21 cellular contexts compared by ENCODE assay signal in genomic region chr9:137351781-137352501, GRCh38.
"Had no signal": no experiment of that assay in that cellular context is flagged by ENCODE, and none has a peak within 500 bp of the region (broad histone marks: within the 10 kb centered on the region; RNA-seq: fewer than 3 reads in every experiment).

No MANE protein-coding gene starts in this region.

- H3K36me3 ChIP-seq: adrenal gland, breast epithelium, neural progenitor cell, ovary had no signal

- H3K4me1 ChIP-seq: adrenal gland, breast epithelium, gastrocnemius medialis, neural progenitor cell, sigmoid colon, tibial artery had no signal

- H3K4me1 Mint-ChIP-seq: activated CD4-positive, alpha-beta T cell treated with anti-CD3 and anti-CD28 coated beads, Interleukin-2, amount 10 ng/mL, durations not matched to agents 24 days and 14 days; naive B cell; neural progenitor cell had no signal

- H3K4me3 Mint-ChIP-seq: activated CD4-positive, alpha-beta T cell treated with anti-CD3 and anti-CD28 coated beads, Interleukin-2, amount 10 ng/mL, durations not matched to agents 24 days and 14 days; activated CD8-positive, alpha-beta T cell treated with anti-CD3 and anti-CD28 coated beads, Interleukin-2, amount 10 ng/mL, durations not matched to agents 7 days and 5 days; activated T-helper 1 cell treated with anti-CD3 and anti-CD28 coated beads, Interleukin-12 subunit alpha, Interleukin-12 subunit beta, Interleukin-2, Interleukin-4 antibody, amounts not matched to agents 30 ng/mL and 10 ng/mL and 1 ng/mL, durations not matched to agents 14 hours and 24 hours and 36 hours; naive B cell; neural progenitor cell had no signal

- H3K27ac Mint-ChIP-seq: activated CD4-positive, alpha-beta T cell treated with anti-CD3 and anti-CD28 coated beads, Interleukin-2, amount 10 ng/mL, durations not matched to agents 24 days and 14 days; activated CD8-positive, alpha-beta T cell treated with anti-CD3 and anti-CD28 coated beads, Interleukin-2, amount 10 ng/mL, durations not matched to agents 7 days and 5 days; activated naive CD4-positive, alpha-beta T cell treated with anti-CD3 and anti-CD28 coated beads, Interleukin-2, amount 50 U/mL, for 72 hours; activated T-helper 1 cell treated with anti-CD3 and anti-CD28 coated beads, Interleukin-12 subunit alpha, Interleukin-12 subunit beta, Interleukin-2, Interleukin-4 antibody, amounts not matched to agents 30 ng/mL and 10 ng/mL and 1 ng/mL, durations not matched to agents 14 hours and 24 hours and 36 hours; naive B cell; neural progenitor cell had no signal

- H3K4me3 ChIP-seq: adrenal gland, breast epithelium, gastrocnemius medialis, left lung, mucosa of descending colon, neural progenitor cell, ovary, sigmoid colon, tibial artery had no signal

- H3K27me3 ChIP-seq: adrenal gland, breast epithelium, gastrocnemius medialis, left lung, neural progenitor cell, ovary, sigmoid colon, tibial artery had no signal

- H3K27ac ChIP-seq: breast epithelium, gastrocnemius medialis, left lung, neural progenitor cell, ovary, sigmoid colon, tibial artery had no signal

- H3K27me3 Mint-ChIP-seq: activated CD4-positive, alpha-beta T cell treated with anti-CD3 and anti-CD28 coated beads, Interleukin-2, amount 10 ng/mL, durations not matched to agents 24 days and 14 days; naive B cell had no signal

- DNase-seq: activated CD4-positive, alpha-beta T cell treated with anti-CD3 and anti-CD28 coated beads, Interleukin-2, amount 10 ng/mL, durations not matched to agents 24 days and 14 days; activated CD8-positive, alpha-beta T cell treated with anti-CD3 and anti-CD28 coated beads, Interleukin-2, amount 10 ng/mL, durations not matched to agents 7 days and 5 days; activated gamma-delta T cell treated with Interleukin-2 at 50 U/mL for 16 hours; cortex of kidney; effector CD4-positive, alpha-beta T cell; gastrocnemius medialis; mesenchymal stem cell; mucosa of descending colon; naive B cell; sigmoid colon; stimulated activated naive CD4-positive, alpha-beta T cell; T1000 had no signal

- H3K9me3 ChIP-seq: adrenal gland, gastrocnemius medialis, ovary had no signal

- ATAC-seq: activated CD8-positive, alpha-beta T cell treated with anti-CD3 and anti-CD28 coated beads, Interleukin-2, amount 10 ng/mL, durations not matched to agents 7 days and 5 days; activated naive CD4-positive, alpha-beta T cell treated with anti-CD3 and anti-CD28 coated beads, Interleukin-2, amount 50 U/mL, for 72 hours; esophagus mucosa; gastrocnemius medialis; left lung had no signal
